ENCODE assay signal across 7 cellular contexts in genomic region chr21:6376321-6377070, GRCh38.
DNase-seq lines count a peak whose midpoint lies in the region; ATAC-seq and TF ChIP-seq lines count a peak whose summit lies in the region.
"Not testable (repeated sequence)": the region's sequence is repeated elsewhere in the genome, so short reads cannot be mapped to it uniquely, and the experiment has no call there.

No MANE protein-coding gene starts in this region.

- H2AFZ ChIP-seq in OCI-LY3 (ENCODE audit: low read depth, low read length): not testable (repeated sequence)

- H3K4me1 ChIP-seq in OCI-LY3 (ENCODE audit: low read length): peaks cover 13% of the 10 kb centered on the region
- not testable (repeated sequence) for H3K4me1 ChIP-seq in adrenal gland (replicated peaks in 1 of 2); lower lobe of right lung

- not testable (repeated sequence) for H3K36me3 ChIP-seq in OCI-LY3 (replicated peaks; ENCODE audit: low read depth, low read length); adrenal gland (replicated peaks in 1 of 2); lower lobe of right lung

- not testable (repeated sequence) for H3K27me3 ChIP-seq in OCI-LY3 (ENCODE audit: low read depth, low read length); adrenal gland; lower lobe of right lung (ENCODE audit: low read depth)

- H3K4me3 ChIP-seq in OCI-LY3 (ENCODE audit: low read length); adrenal gland; lower lobe of right lung: not testable (repeated sequence)

- H3K4me2 ChIP-seq in OCI-LY3 (ENCODE audit: low read length): peak overlapping the region; percentile 8; the same call in 1 of the 2 replicates

- H3K27ac ChIP-seq in OCI-LY3 (ENCODE audit: low read length); adrenal gland; lower lobe of right lung: not testable (repeated sequence)

- not testable (repeated sequence) for TF ChIP-seq CTCF in OCI-LY3 (IDR thresholded peaks at IDR 0.05; ENCODE audit: low read depth, low read length); adrenal gland (IDR thresholded peaks at IDR 0.05); lower lobe of right lung (IDR thresholded peaks at IDR 0.05)

- H3K9me3 ChIP-seq in OCI-LY3 (ENCODE audit: insufficient read depth, low read length); adrenal gland (replicated peaks in 1 of 3); lower lobe of right lung: not testable (repeated sequence)

- intact Hi-C loops in adrenal gland (cut with DNase I); cardiac septum (cut with DNase I); lower lobe of right lung (cut with DNase I): not testable (repeated sequence)

- peak; percentile 51 for DNase-seq in activated CD8-positive, alpha-beta memory T cell treated with anti-CD3 and anti-CD28 coated beads for 24 hours
- DNase-seq in adrenal gland (peak in 4 of 7 donors; percentile 4 to 16 (median 5)), cardiac septum (ENCODE audit: low spot score) (peak; percentile 54), lower lobe of right lung (peak; percentile 26), pons (ENCODE audit: low spot score) (peak; percentile 0)
- peak; percentile 20 for DNase-seq in stimulated activated CD8-positive, alpha-beta memory T cell treated with anti-CD3 and anti-CD28 coated beads, Interleukin-4, amount 100 ng/mL, for 48 hours

- H4K20me1 ChIP-seq in OCI-LY3 (ENCODE audit: insufficient read depth, low read length): not testable (repeated sequence)

- ATAC-seq in lower lobe of right lung: not testable (repeated sequence)

- not testable (repeated sequence) for H3K79me2 ChIP-seq in OCI-LY3 (ENCODE audit: low read length)

- H3K9ac ChIP-seq in OCI-LY3 (ENCODE audit: low read length): not testable (repeated sequence)

- 58 to 73% (median 69%) methylated on average over 9 of the region's 9 CpGs for WGBS in adrenal gland, 4 donors

- TF ChIP-seq POLR2A in adrenal gland (IDR thresholded peaks at IDR 0.05): not testable (repeated sequence)

Comparison
In these comparisons a context has a peak if more than half of its experiments do, and no peak if none do; other contexts are left out.
1. DNase-seq: peak in every context shown above with its lines; median percentile 54 in cardiac septum; 51 in activated CD8-positive, alpha-beta memory T cell treated with anti-CD3 and anti-CD28 coated beads for 24 hours; 26 in lower lobe of right lung; 20 in stimulated activated CD8-positive, alpha-beta memory T cell treated with anti-CD3 and anti-CD28 coated beads, Interleukin-4, amount 100 ng/mL, for 48 hours; 5 in adrenal gland; 0 in pons.